Comparison of ENCODE assay signal across 1 cellular context in genomic region chr15:65110676-65111292, GRCh38.
TF ChIP-seq lines count a peak whose summit lies in the region.

No MANE protein-coding gene starts in this region.

TF ChIP-seq in SK-N-SH treated with all-trans-retinoic acid at 6 μM for 48 hours, 23 proteins besides CTCF, POLR2A, EP300 and RAD21 (continued from another document):
- TF ChIP-seq SNAI2 (CRISPR knock-in tag; IDR thresholded peaks at IDR 0.05) (no peak), TCF4 (CRISPR knock-in tag; IDR thresholded peaks at IDR 0.05; ENCODE audit: borderline replicate concordance) (no peak), ZNF565 (CRISPR knock-in tag; conservative IDR thresholded peaks at IDR 0.05; ENCODE audit: low read depth) (no peak)
